ENCODE assay signal across 15 cellular contexts in genomic region chr1:103180660-103181059, GRCh38.
DNase-seq lines count a peak whose midpoint lies in the region; ATAC-seq and TF ChIP-seq lines count a peak whose summit lies in the region.
"Had no signal": no experiment of that assay in that cellular context is flagged by ENCODE, and none has a peak within 500 bp of the region (broad histone marks: within the 10 kb centered on the region; RNA-seq: fewer than 3 reads in every experiment).

No MANE protein-coding gene starts in this region.

- DNase-seq in A172 (ENCODE audit: low spot score) (peak; percentile 69), HFF-Myc (ENCODE audit: extremely low read depth, low read depth) (peak; percentile 85), T1000 (lab: John Stamatoyannopoulos, UW) (peak; percentile 12), fibroblast of villous mesenchyme (ENCODE audit: low read depth) (peak; percentile 81)
- DNase-seq in stimulated activated naive CD4-positive, alpha-beta T cell treated with Interleukin-2 at 50 U/mL for 16 hours (lab: John Stamatoyannopoulos, UW) = no peak
- DNase-seq: activated CD4-positive, alpha-beta T cell treated with anti-CD3 and anti-CD28 coated beads for 36 hours; activated T-cell treated with anti-CD3 and anti-CD28 coated beads, Interleukin-2, amount 50 U/mL, for 1 hour; anterior cingulate cortex; hypothalamus; NCI-H2029; SW 1271 had no signal

- H3K4me3 ChIP-seq in HFF-Myc (replicated peaks; ENCODE audit: low read depth, low read length) = no peak overlapping the region
- H3K4me3 ChIP-seq in fibroblast of villous mesenchyme (ENCODE audit: low read depth, low read length) = no peak overlapping the region

- no peak for ATAC-seq in GM19395 (IDR thresholded peaks at IDR 0.05; ENCODE audit: unreplicated experiment)
- no peak for ATAC-seq in GM21390 (IDR thresholded peaks at IDR 0.05; ENCODE audit: unreplicated experiment)
- ATAC-seq in GM19035 (IDR thresholded peaks at IDR 0.05; ENCODE audit: unreplicated experiment) = no peak
- ATAC-seq: activated CD4-positive, alpha-beta T cell treated with anti-CD3 and anti-CD28 coated beads for 36 hours; HCT116 had no signal

- TF ChIP-seq CTCF in HFF-Myc (IDR thresholded peaks at IDR 0.05; ENCODE audit: low read depth, low read length, missing control alignments) (no peak), fibroblast of villous mesenchyme (IDR thresholded peaks at IDR 0.05; ENCODE audit: insufficient read depth, low read depth, low read length) (no peak)
